1 cellular context compared by ENCODE assay signal in genomic region chr16:23148513-23149266, GRCh38.
TF ChIP-seq lines count a peak whose summit lies in the region.

No MANE protein-coding gene starts in this region.

TF ChIP-seq in HepG2, 621 proteins besides CTCF, POLR2A, EP300 and RAD21 (continued from another document and continues in another):
- TF ChIP-seq ZBED4 (CRISPR knock-in tag; IDR thresholded peaks at IDR 0.05; ENCODE audit: borderline replicate concordance) (peak; percentile 99), ZNF580 (CRISPR knock-in tag; IDR thresholded peaks at IDR 0.05; ENCODE audit: borderline replicate concordance, low read depth) (peak; percentile 26; the same call in 1 of the 2 replicates), ZNF709 (CRISPR knock-in tag; IDR thresholded peaks at IDR 0.05) (no peak; the same call in 1 of the 2 replicates), THAP9 (CRISPR knock-in tag; IDR thresholded peaks at IDR 0.05; ENCODE audit: borderline replicate concordance) (no peak), IRX3 (CRISPR knock-in tag; IDR thresholded peaks at IDR 0.05; ENCODE audit: borderline replicate concordance, low read depth) (peak; percentile 84; the same call in 1 of the 2 replicates), THAP11 (CRISPR knock-in tag; IDR thresholded peaks at IDR 0.05) (peak; percentile 63; the same call in 1 of the 2 replicates), MXD4 (CRISPR knock-in tag; IDR thresholded peaks at IDR 0.05) (peak; percentile 90), ZNF766 (CRISPR knock-in tag; IDR thresholded peaks at IDR 0.05; ENCODE audit: borderline replicate concordance) (peak; percentile 56; the same call in 1 of the 2 replicates), ZFP36L2 (CRISPR knock-in tag; IDR thresholded peaks at IDR 0.05) (no peak), ZFY (CRISPR knock-in tag; IDR thresholded peaks at IDR 0.05) (peak; percentile 80), SOX5 (CRISPR knock-in tag; IDR thresholded peaks at IDR 0.05; ENCODE audit: borderline replicate concordance) (peak; percentile 58; the same call in 1 of the 2 replicates), ZNF260 (CRISPR knock-in tag; IDR thresholded peaks at IDR 0.05; ENCODE audit: borderline replicate concordance, low read depth) (no peak), ZNF747 (CRISPR knock-in tag; IDR thresholded peaks at IDR 0.05; ENCODE audit: borderline replicate concordance) (no peak), HMG20B (CRISPR knock-in tag; conservative IDR thresholded peaks at IDR 0.05) (0 out of 2 replicates have a peak, but pooled peaks have one; percentile 2), ZNF550 (CRISPR knock-in tag; IDR thresholded peaks at IDR 0.05; ENCODE audit: borderline replicate concordance) (0 out of 2 replicates have a peak, but pooled peaks have one; percentile 31), ZNF501 (CRISPR knock-in tag; IDR thresholded peaks at IDR 0.05) (peak; percentile 86; the same call in 1 of the 2 replicates), ONECUT2 (CRISPR knock-in tag; IDR thresholded peaks at IDR 0.05) (no peak), KLF6 (CRISPR knock-in tag; IDR thresholded peaks at IDR 0.05) (peak; percentile 83; the same call in 1 of the 2 replicates), ZNF446 (CRISPR knock-in tag; IDR thresholded peaks at IDR 0.05) (0 out of 2 replicates have a peak, but pooled peaks have one; percentile 75), SRSF1 (optimal IDR thresholded peaks at IDR 0.05; ENCODE audit: low read depth, low read length) (no peak), NR3C1 (CRISPR knock-in tag; IDR thresholded peaks at IDR 0.05) (no peak), RBFOX2 (IDR thresholded peaks at IDR 0.05; ENCODE audit: low read depth, low read length) (peak; percentile 83), PHF21A (CRISPR knock-in tag; IDR thresholded peaks at IDR 0.05) (peak; percentile 62; the same call in 1 of the 2 replicates), MXI1 (IDR thresholded peaks at IDR 0.05; ENCODE audit: borderline replicate concordance, low read depth, low read length) (peak; percentile 96), ZNF629 (CRISPR knock-in tag; conservative IDR thresholded peaks at IDR 0.05) (peak; percentile 55; the same call in 1 of the 2 replicates), HOXA5 (CRISPR knock-in tag; IDR thresholded peaks at IDR 0.05) (peak; percentile 16), ZBTB7A (CRISPR knock-in tag; IDR thresholded peaks at IDR 0.05) (peak; percentile 68; the same call in 1 of the 2 replicates), ZNF207 (IDR thresholded peaks at IDR 0.05; ENCODE audit: borderline replicate concordance) (no peak), CHD4 (IDR thresholded peaks at IDR 0.05; ENCODE audit: borderline replicate concordance, low read length) (peak; percentile 1; the same call in 1 of the 2 replicates), ZSCAN29 (CRISPR knock-in tag; conservative IDR thresholded peaks at IDR 0.05) (0 out of 2 replicates have a peak, but pooled peaks have one; percentile 45), ASH2L (IDR thresholded peaks at IDR 0.05; ENCODE audit: insufficient read length, low read depth, low read length) (peak; percentile 72), TFAP4 (IDR thresholded peaks at IDR 0.05; ENCODE audit: borderline replicate concordance, low read depth) (peak; percentile 91), SAFB2 (CRISPR knock-in tag; IDR thresholded peaks at IDR 0.05; ENCODE audit: borderline replicate concordance, low read depth) (peak; percentile 96), ADNP (CRISPR knock-in tag; IDR thresholded peaks at IDR 0.05) (peak; percentile 19; the same call in 1 of the 2 replicates)
- TF ChIP-seq, protein P1, sequence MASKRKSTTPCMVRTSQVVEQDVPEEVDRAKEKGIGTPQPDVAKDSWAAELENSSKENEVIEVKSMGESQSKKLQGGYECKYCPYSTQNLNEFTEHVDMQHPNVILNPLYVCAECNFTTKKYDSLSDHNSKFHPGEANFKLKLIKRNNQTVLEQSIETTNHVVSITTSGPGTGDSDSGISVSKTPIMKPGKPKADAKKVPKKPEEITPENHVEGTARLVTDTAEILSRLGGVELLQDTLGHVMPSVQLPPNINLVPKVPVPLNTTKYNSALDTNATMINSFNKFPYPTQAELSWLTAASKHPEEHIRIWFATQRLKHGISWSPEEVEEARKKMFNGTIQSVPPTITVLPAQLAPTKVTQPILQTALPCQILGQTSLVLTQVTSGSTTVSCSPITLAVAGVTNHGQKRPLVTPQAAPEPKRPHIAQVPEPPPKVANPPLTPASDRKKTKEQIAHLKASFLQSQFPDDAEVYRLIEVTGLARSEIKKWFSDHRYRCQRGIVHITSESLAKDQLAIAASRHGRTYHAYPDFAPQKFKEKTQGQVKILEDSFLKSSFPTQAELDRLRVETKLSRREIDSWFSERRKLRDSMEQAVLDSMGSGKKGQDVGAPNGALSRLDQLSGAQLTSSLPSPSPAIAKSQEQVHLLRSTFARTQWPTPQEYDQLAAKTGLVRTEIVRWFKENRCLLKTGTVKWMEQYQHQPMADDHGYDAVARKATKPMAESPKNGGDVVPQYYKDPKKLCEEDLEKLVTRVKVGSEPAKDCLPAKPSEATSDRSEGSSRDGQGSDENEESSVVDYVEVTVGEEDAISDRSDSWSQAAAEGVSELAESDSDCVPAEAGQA (IDR thresholded peaks at IDR 0.05; ENCODE audit: low read depth), result peak; percentile 57; the same call in 1 of the 2 replicates
- TF ChIP-seq, protein P1 (CRISPR knock-in tag; IDR thresholded peaks at IDR 0.05; ENCODE audit: borderline replicate concordance), result peak; percentile 58; the same call in 1 of the 2 replicates
- TF ChIP-seq, protein P2, sequence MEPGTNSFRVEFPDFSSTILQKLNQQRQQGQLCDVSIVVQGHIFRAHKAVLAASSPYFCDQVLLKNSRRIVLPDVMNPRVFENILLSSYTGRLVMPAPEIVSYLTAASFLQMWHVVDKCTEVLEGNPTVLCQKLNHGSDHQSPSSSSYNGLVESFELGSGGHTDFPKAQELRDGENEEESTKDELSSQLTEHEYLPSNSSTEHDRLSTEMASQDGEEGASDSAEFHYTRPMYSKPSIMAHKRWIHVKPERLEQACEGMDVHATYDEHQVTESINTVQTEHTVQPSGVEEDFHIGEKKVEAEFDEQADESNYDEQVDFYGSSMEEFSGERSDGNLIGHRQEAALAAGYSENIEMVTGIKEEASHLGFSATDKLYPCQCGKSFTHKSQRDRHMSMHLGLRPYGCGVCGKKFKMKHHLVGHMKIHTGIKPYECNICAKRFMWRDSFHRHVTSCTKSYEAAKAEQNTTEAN (CRISPR knock-in tag; conservative IDR thresholded peaks at IDR 0.05), result 0 out of 2 replicates have a peak, but pooled peaks have one; percentile 44
- TF ChIP-seq, protein P3, sequence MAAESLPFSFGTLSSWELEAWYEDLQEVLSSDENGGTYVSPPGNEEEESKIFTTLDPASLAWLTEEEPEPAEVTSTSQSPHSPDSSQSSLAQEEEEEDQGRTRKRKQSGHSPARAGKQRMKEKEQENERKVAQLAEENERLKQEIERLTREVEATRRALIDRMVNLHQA (CRISPR knock-in tag; IDR thresholded peaks at IDR 0.05), result no peak
- TF ChIP-seq, protein P4, sequence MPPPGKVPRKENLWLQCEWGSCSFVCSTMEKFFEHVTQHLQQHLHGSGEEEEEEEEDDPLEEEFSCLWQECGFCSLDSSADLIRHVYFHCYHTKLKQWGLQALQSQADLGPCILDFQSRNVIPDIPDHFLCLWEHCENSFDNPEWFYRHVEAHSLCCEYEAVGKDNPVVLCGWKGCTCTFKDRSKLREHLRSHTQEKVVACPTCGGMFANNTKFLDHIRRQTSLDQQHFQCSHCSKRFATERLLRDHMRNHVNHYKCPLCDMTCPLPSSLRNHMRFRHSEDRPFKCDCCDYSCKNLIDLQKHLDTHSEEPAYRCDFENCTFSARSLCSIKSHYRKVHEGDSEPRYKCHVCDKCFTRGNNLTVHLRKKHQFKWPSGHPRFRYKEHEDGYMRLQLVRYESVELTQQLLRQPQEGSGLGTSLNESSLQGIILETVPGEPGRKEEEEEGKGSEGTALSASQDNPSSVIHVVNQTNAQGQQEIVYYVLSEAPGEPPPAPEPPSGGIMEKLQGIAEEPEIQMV (CRISPR knock-in tag; IDR thresholded peaks at IDR 0.05; ENCODE audit: low read depth), result 0 out of 2 replicates have a peak, but pooled peaks have one; percentile 43
